ENCODE assay signal across 15 cellular contexts in genomic region chr1:23601968-23602876, GRCh38. TPM values are rescaled to one million over a fixed set of nuclear protein-coding genes. Genes with fewer than 3 reads are reported as not detected.
DNase-seq lines count a peak whose midpoint lies in the region; ATAC-seq and TF ChIP-seq lines count a peak whose summit lies in the region.
"Had no signal": no experiment of that assay in that cellular context is flagged by ENCODE, and none has a peak within 500 bp of the region (broad histone marks: within the 10 kb centered on the region; RNA-seq: fewer than 3 reads in every experiment).

No MANE protein-coding gene starts in this region.

- ATAC-seq in DND-41 (ENCODE audit: insufficient read depth, low read depth): peak; percentile 14; the same call in 1 of the 3 replicates
- ATAC-seq in WTC11: no peak
- ATAC-seq: foreskin keratinocyte had no signal

- H3K4me2 ChIP-seq in BLaER1: peak overlapping the region; percentile 84
- peak overlapping the region; percentile 7 for H3K4me2 ChIP-seq in DND-41 (ENCODE audit: insufficient read depth, low read length)

- no peaks in the 10 kb centered on the region for H3K36me3 Mint-ChIP-seq in WTC11
- H3K36me3 Mint-ChIP-seq in mesothelial cell of epicardium: no peaks in the 10 kb centered on the region
- H3K36me3 Mint-ChIP-seq in glutamatergic neuron (ENCODE audit: unreplicated experiment): no peaks in the 10 kb centered on the region

- DNase-seq in DND-41 (peak; percentile 42), WTC11 (ENCODE audit: low spot score) (no peak), mesothelial cell of epicardium (ENCODE audit: low spot score in 2 of 2, unreplicated experiment in 2 of 2) (no peak), posterior vena cava (ENCODE audit: low spot score) (no peak), glutamatergic neuron (no peak), NCI-H510A treated with DMSO at 0.1 percent for 48 hours (lab: John Stamatoyannopoulos, UW) (no peak), RWPE1 (ENCODE audit: low spot score) (no peak)
- DNase-seq: EL; endodermal cell; foreskin keratinocyte; mesenchymal stem cell; NK-92 treated with Interleukin-12 subunit alpha and Interleukin-12 subunit beta, amount 100 ng/mL, for 24 hours had no signal

- H3K27me3 ChIP-seq in BLaER1 (no peaks in the 10 kb centered on the region), DND-41 (ENCODE audit: insufficient read depth, low read length, poor library complexity) (no peaks in the 10 kb centered on the region)
- H3K27me3 ChIP-seq: cardiac muscle cell, foreskin keratinocyte had no signal

- H3K4me1 ChIP-seq in BLaER1 (peaks cover 100% of the 10 kb centered on the region), DND-41 (ENCODE audit: insufficient read depth, low read length) (peaks cover 60% of the 10 kb centered on the region)
- H3K4me1 ChIP-seq: foreskin keratinocyte had no signal

- 0 out of 2 replicates have a peak overlapping the region, but pooled peaks have one; percentile 26 for H2AFZ ChIP-seq in DND-41 (ENCODE audit: low read depth, low read length)

- CTCF ChIA-PET in WTC11 (lab: Charles Lee): interaction anchor here (1.4 to 6.2 kb wide), 4 partner anchors 18 to 36 kb away, joined by 7 to 70 read pairs (median 8); no protein-coding TSS in a partner anchor
- CTCF ChIA-PET in RWPE1 (lab: Yijun Ruan, JAX): interaction anchor here (1.3 kb wide), 1 partner anchor 35 kb away, joined by 3 read pairs; no protein-coding TSS in a partner anchor

- H3K4me3 Mint-ChIP-seq in WTC11: no peak overlapping the region
- H3K4me3 Mint-ChIP-seq in mesothelial cell of epicardium: no peak overlapping the region
- H3K4me3 Mint-ChIP-seq in glutamatergic neuron (ENCODE audit: unreplicated experiment): no peak overlapping the region
- H3K4me3 Mint-ChIP-seq: endodermal cell had no signal

- no peaks in the 10 kb centered on the region for H3K27me3 Mint-ChIP-seq in WTC11 (ENCODE audit: low read depth)
- H3K27me3 Mint-ChIP-seq in mesothelial cell of epicardium (ENCODE audit: low read depth): no peaks in the 10 kb centered on the region
- H3K27me3 Mint-ChIP-seq in glutamatergic neuron (ENCODE audit: unreplicated experiment): peaks cover 2% of the 10 kb centered on the region

- peak overlapping the region; percentile 68 for H3K4me3 ChIP-seq in BLaER1
- no peak overlapping the region for H3K4me3 ChIP-seq in DND-41 (ENCODE audit: low read depth in 1 of 2, low read length in 2 of 2)
- H3K4me3 ChIP-seq: cardiac muscle cell had no signal

- peak overlapping the region; percentile 95 for H3K27ac ChIP-seq in BLaER1
- peak overlapping the region; percentile 68 for H3K27ac ChIP-seq in DND-41 (ENCODE audit: low read length)
- H3K27ac ChIP-seq in RWPE1: no peak overlapping the region
- H3K27ac ChIP-seq: cardiac muscle cell, foreskin keratinocyte, VCaP had no signal

- POLR2A ChIA-PET in WTC11 (lab: Charles Lee) (interaction anchor here (0.6 to 1.1 kb wide), 2 partner anchors 43 to 47 kb away, joined by 3 to 4 read pairs; no protein-coding TSS in a partner anchor), RWPE1 (lab: Yijun Ruan, JAX; ENCODE audit: low non-redundant PET) (no interaction called here)

- TF ChIP-seq CTCF in DND-41 (IDR thresholded peaks at IDR 0.05; ENCODE audit: borderline replicate concordance, extremely low read depth, low read length, poor library complexity, severe bottlenecking): no peak
- TF ChIP-seq CTCF in WTC11 (IDR thresholded peaks at IDR 0.05): no peak
- TF ChIP-seq CTCF in mesothelial cell of epicardium (IDR thresholded peaks at IDR 0.05; ENCODE audit: unreplicated experiment): no peak
- no peak for TF ChIP-seq CTCF in glutamatergic neuron (IDR thresholded peaks at IDR 0.05; ENCODE audit: partially characterized antibody, unreplicated experiment)
- TF ChIP-seq CTCF in RWPE1 (conservative IDR thresholded peaks at IDR 0.05; ENCODE audit: low read depth): no peak

- peak overlapping the region; percentile 85 for H3K9ac ChIP-seq in BLaER1
- peak overlapping the region; percentile 29 for H3K9ac ChIP-seq in DND-41 (ENCODE audit: low read depth, low read length)

- intact Hi-C loops in posterior vena cava (cut with DNase I): no loop called here

- peaks cover 64% of the 10 kb centered on the region for H3K4me1 Mint-ChIP-seq in WTC11
- H3K4me1 Mint-ChIP-seq in mesothelial cell of epicardium: peaks cover 41% of the 10 kb centered on the region
- peaks cover 16% of the 10 kb centered on the region for H3K4me1 Mint-ChIP-seq in glutamatergic neuron (ENCODE audit: low read depth, unreplicated experiment)

- H3K79me2 ChIP-seq in DND-41 (ENCODE audit: insufficient read depth, low read length): no peaks in the 10 kb centered on the region

- no peaks in the 10 kb centered on the region for H3K9me3 ChIP-seq in BLaER1
- H3K9me3 ChIP-seq in DND-41 (ENCODE audit: insufficient read depth, low read length, severe bottlenecking): no peaks in the 10 kb centered on the region

- H3K27ac Mint-ChIP-seq in WTC11 (peak overlapping the region; percentile 10), mesothelial cell of epicardium (peak overlapping the region; percentile 49), glutamatergic neuron (ENCODE audit: unreplicated experiment) (no peak overlapping the region)
- H3K27ac Mint-ChIP-seq: endodermal cell had no signal

- H3K36me3 ChIP-seq in BLaER1 (no peaks in the 10 kb centered on the region), DND-41 (ENCODE audit: insufficient read depth, low read length) (no peaks in the 10 kb centered on the region)
- H3K36me3 ChIP-seq: cardiac muscle cell had no signal

- no peaks in the 10 kb centered on the region for H4K20me1 ChIP-seq in BLaER1
- H4K20me1 ChIP-seq in DND-41 (ENCODE audit: insufficient read depth, low read length): no peaks in the 10 kb centered on the region

- no peaks in the 10 kb centered on the region for H3K9me3 Mint-ChIP-seq in WTC11
- no peaks in the 10 kb centered on the region for H3K9me3 Mint-ChIP-seq in mesothelial cell of epicardium
- peaks cover 11% of the 10 kb centered on the region for H3K9me3 Mint-ChIP-seq in glutamatergic neuron (ENCODE audit: unreplicated experiment)
- H3K9me3 Mint-ChIP-seq: endodermal cell had no signal

TF ChIP-seq in WTC11, 78 proteins besides CTCF, POLR2A, EP300 and RAD21:
- no peak for TF ChIP-seq ZNF425 (CRISPR knock-in tag; conservative IDR thresholded peaks at IDR 0.05)
- no peak for TF ChIP-seq ZNF219 (CRISPR knock-in tag; IDR thresholded peaks at IDR 0.05; ENCODE audit: borderline replicate concordance)
- TF ChIP-seq ZNF416 (CRISPR knock-in tag; IDR thresholded peaks at IDR 0.05): no peak
- no peak for TF ChIP-seq ETV6 (CRISPR knock-in tag; IDR thresholded peaks at IDR 0.05)
- no peak for TF ChIP-seq ZNF263 (CRISPR knock-in tag; IDR thresholded peaks at IDR 0.05; ENCODE audit: low read depth)
- no peak for TF ChIP-seq MAX (CRISPR knock-in tag; IDR thresholded peaks at IDR 0.05)
- no peak for TF ChIP-seq E2F4 (CRISPR knock-in tag; IDR thresholded peaks at IDR 0.05; ENCODE audit: borderline replicate concordance, low read depth)
- TF ChIP-seq ERG (CRISPR knock-in tag; IDR thresholded peaks at IDR 0.05): no peak
- no peak for TF ChIP-seq GABPB1 (CRISPR knock-in tag; IDR thresholded peaks at IDR 0.05)
- no peak for TF ChIP-seq TEAD4 (CRISPR knock-in tag; IDR thresholded peaks at IDR 0.05)

RNA-seq across cellular contexts. Expression of gene ID3, which starts 42.9 kb away (rescaled TPM):
- 168 to 278 TPM (median 273 TPM) in 3 replicates for total RNA-seq in WTC11 (2021)
- total RNA-seq in mesothelial cell of epicardium: 456 to 487 TPM (median 468 TPM) in 3 replicates
- 100 to 1,000 TPM; 190 to 243 TPM for total RNA-seq in posterior vena cava
- 10.9 TPM for total RNA-seq in glutamatergic neuron (ENCODE audit: unreplicated experiment)

Comparison
In these comparisons a context has a peak if more than half of its experiments do, and no peak if none do; other contexts are left out.
1. RNA of gene ID3, which starts 42.9 kb away (total RNA-seq): 456 to 487 TPM in mesothelial cell of epicardium, 190 to 243 TPM in posterior vena cava and 168 to 278 TPM in WTC11; 10.9 TPM in glutamatergic neuron (single experiment); every median in the first group is over 10 times any median in the second.